ENCODE assay signal across 8 cellular contexts in the genomic region with DNA sequence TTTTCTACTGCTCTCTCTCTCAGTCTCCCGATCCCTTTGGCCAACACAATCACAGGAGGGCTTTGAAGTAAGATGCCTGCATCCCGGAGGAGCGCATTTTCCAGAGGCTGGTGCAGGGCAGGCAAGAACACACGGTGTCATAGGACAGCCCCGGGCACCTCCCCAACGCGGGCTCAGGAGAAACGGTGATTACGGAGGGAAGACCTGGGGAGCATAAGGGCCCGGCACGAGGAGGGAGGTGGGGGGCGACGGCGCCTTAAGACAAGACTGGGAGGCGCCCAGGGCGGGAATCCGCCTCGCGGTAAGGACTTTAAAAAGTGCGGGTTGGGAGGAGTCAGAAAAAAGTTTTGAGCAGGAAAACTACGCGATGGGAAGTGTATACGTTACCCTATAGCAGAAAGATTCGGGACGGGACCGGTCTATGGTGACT. TPM values are rescaled to one million over a fixed set of nuclear protein-coding genes. Genes with fewer than 3 reads are reported as not detected.
DNase-seq lines count a peak whose midpoint lies in the region; ATAC-seq and TF ChIP-seq lines count a peak whose summit lies in the region.

No MANE protein-coding gene starts in this region.

- TF ChIP-seq POLR2A in IMR-90 (IDR thresholded peaks at IDR 0.05; ENCODE audit: low read depth, low read length): no peak

- in situ Hi-C loops in IMR-90 (cut with MboI; ENCODE audit: low sequenced_read_pairs): no loop called here

- TF ChIP-seq CTCF in CD8-positive, alpha-beta T cell (IDR thresholded peaks at IDR 0.05): no peak
- TF ChIP-seq CTCF in IMR-90 (conservative IDR thresholded peaks at IDR 0.05; ENCODE audit: low read depth, low read length) (no peak), fibroblast of villous mesenchyme (IDR thresholded peaks at IDR 0.05; ENCODE audit: insufficient read depth, low read depth, low read length) (no peak), osteocyte (IDR thresholded peaks at IDR 0.05) (no peak)
- TF ChIP-seq CTCF in activated CD8-positive, alpha-beta T cell treated with anti-CD3 and anti-CD28 coated beads for 36 hours (IDR thresholded peaks at IDR 0.05): no peak

- H3K4me2 ChIP-seq in IMR-90 (ENCODE audit: low read depth, low read length): peak overlapping the region; percentile 51

- H3K4me1 ChIP-seq in CD8-positive, alpha-beta T cell (ENCODE audit: insufficient read depth, low read length): peaks cover 7% of the 10 kb centered on the region
- no peaks in the 10 kb centered on the region for H3K4me1 ChIP-seq in IMR-90 (ENCODE audit: control insufficient read depth, insufficient read depth, low read length)

- peak overlapping the region; percentile 73 for H3K4ac ChIP-seq in IMR-90 (ENCODE audit: low read depth, low read length)

- peak overlapping the region; percentile 54 for H4K91ac ChIP-seq in IMR-90 (ENCODE audit: insufficient read depth, low read depth, low read length)

- no peaks in the 10 kb centered on the region for H3K9me1 ChIP-seq in IMR-90 (ENCODE audit: insufficient read depth, low read length)

- POLR2A ChIA-PET in CD8-positive, alpha-beta T cell (lab: Charles Lee): no interaction called here
- POLR2A ChIA-PET in IMR-90 (lab: Charles Lee; ENCODE audit: unreplicated experiment): no interaction called here
- POLR2A ChIA-PET in activated CD8-positive, alpha-beta T cell treated with anti-CD3 and anti-CD28 coated beads for 36 hours (lab: Charles Lee): no interaction called here

- no peak overlapping the region for H4K5ac ChIP-seq in IMR-90 (ENCODE audit: low read depth, low read length)

- no peaks in the 10 kb centered on the region for H3K27me3 Mint-ChIP-seq in CD8-positive, alpha-beta T cell (ENCODE audit: low read depth)
- H3K27me3 Mint-ChIP-seq in activated CD8-positive, alpha-beta T cell treated with anti-CD3 and anti-CD28 coated beads for 36 hours: no peaks in the 10 kb centered on the region
- H3K27me3 Mint-ChIP-seq in osteocyte (ENCODE audit: unreplicated experiment): no peaks in the 10 kb centered on the region

- peak overlapping the region; percentile 81; the same call in 1 of the 2 replicates for H3K56ac ChIP-seq in IMR-90 (ENCODE audit: extremely low read depth, insufficient read depth, low read length)

- TF ChIP-seq RAD21 in IMR-90 (IDR thresholded peaks at IDR 0.05; ENCODE audit: low read length): no peak

- peak; percentile 30 for ATAC-seq in CD8-positive, alpha-beta T cell
- peak; percentile 28 for ATAC-seq in GM19438 (IDR thresholded peaks at IDR 0.05; ENCODE audit: low read depth, unreplicated experiment)
- ATAC-seq in IMR-90 (ENCODE audit: low read depth): peak; percentile 57
- peak; percentile 40 for ATAC-seq in activated CD8-positive, alpha-beta T cell treated with anti-CD3 and anti-CD28 coated beads for 36 hours
- ATAC-seq in GM21367 (IDR thresholded peaks at IDR 0.05; ENCODE audit: unreplicated experiment): no peak
- no peak for ATAC-seq in HG02840 (IDR thresholded peaks at IDR 0.05; ENCODE audit: low FRiP score, unreplicated experiment)

- peaks cover under 1% of the 10 kb centered on the region for H3K9me3 ChIP-seq in CD8-positive, alpha-beta T cell (ENCODE audit: low read length)
- H3K9me3 ChIP-seq in IMR-90 (ENCODE audit: control insufficient read depth, insufficient read depth, low read length): peaks cover 5% of the 10 kb centered on the region

- dilution Hi-C loops in IMR-90 (cut with HindIII; ENCODE audit: low sequenced_read_pairs, unreplicated experiment): no loop called here

- H3K27ac ChIP-seq in CD8-positive, alpha-beta T cell (ENCODE audit: low read depth, low read length): peak overlapping the region; percentile 66
- peak overlapping the region; percentile 62; the same call in 1 of the 2 replicates for H3K27ac ChIP-seq in IMR-90 (ENCODE audit: insufficient read depth, low read length)

- no peak overlapping the region for H2BK20ac ChIP-seq in IMR-90 (ENCODE audit: low read depth, low read length)

- BruUV-seq in IMR-90 (replicated peaks; lab: Mats Ljungman, UMichigan): no TSS peak

- CTCF ChIA-PET in CD8-positive, alpha-beta T cell (lab: Charles Lee): no interaction called here
- CTCF ChIA-PET in IMR-90 (lab: Yijun Ruan, JAX): no interaction called here
- CTCF ChIA-PET in activated CD8-positive, alpha-beta T cell treated with anti-CD3 and anti-CD28 coated beads for 36 hours (lab: Charles Lee): no interaction called here

- peak overlapping the region; percentile 95 for H3K4me3 Mint-ChIP-seq in CD8-positive, alpha-beta T cell
- peak overlapping the region; percentile 94 for H3K4me3 Mint-ChIP-seq in activated CD8-positive, alpha-beta T cell treated with anti-CD3 and anti-CD28 coated beads for 36 hours
- H3K4me3 Mint-ChIP-seq in osteocyte (ENCODE audit: unreplicated experiment): peak overlapping the region; percentile 92

- intact Hi-C loops in CD8-positive, alpha-beta T cell (cut with DNase I, micrococcal nuclease): loop anchor here (1.0 to 5.0 kb wide), 13 partner anchors 19 to 925 kb away; a partner anchor contains a TSS
- intact Hi-C loops in IMR-90 (cut with micrococcal nuclease): loop anchor here (2.0 kb wide), 1 partner anchor 83 kb away; no protein-coding TSS in a partner anchor
- intact Hi-C loops in activated CD8-positive, alpha-beta T cell treated with anti-CD3 and anti-CD28 coated beads for 36 hours (cut with micrococcal nuclease): no loop called here

- H3K23ac ChIP-seq in IMR-90 (ENCODE audit: low read depth, low read length): peak overlapping the region; percentile 67; the same call in 1 of the 2 replicates

- peak in 3 of 7 experiments; percentile 2 to 15 (median 6) for DNase-seq in CD8-positive, alpha-beta T cell
- DNase-seq in IMR-90: peak; percentile 20
- peak; percentile 41 for DNase-seq in activated CD8-positive, alpha-beta T cell treated with anti-CD3 and anti-CD28 coated beads for 36 hours
- DNase-seq in fibroblast of villous mesenchyme (ENCODE audit: low read depth): peak; percentile 32
- DNase-seq in osteocyte (ENCODE audit: extremely low spot score, unreplicated experiment): no peak

- H4K20me1 ChIP-seq in IMR-90 (ENCODE audit: insufficient read depth, low read length): no peaks in the 10 kb centered on the region

- H2BK15ac ChIP-seq in IMR-90 (ENCODE audit: low read depth, low read length): peak overlapping the region; percentile 53; the same call in 1 of the 3 replicates

- peak overlapping the region; percentile 73 for H2AK9ac ChIP-seq in IMR-90 (replicated peaks; ENCODE audit: low read depth, low read length, poor library complexity)

- 0% methylated on average over 6 of the region's 26 CpGs; no CpG with 5 or more reads in 1 of the 2 experiments for WGBS in IMR-90 (ENCODE audit: extremely low coverage in 2 of 2, insufficient read length in 1 of 2), 2 experiments

- no peak overlapping the region for H3K18ac ChIP-seq in IMR-90 (ENCODE audit: low read depth, low read length)

- peak overlapping the region; percentile 69 for H3K14ac ChIP-seq in IMR-90 (replicated peaks; ENCODE audit: low read depth, low read length)

- H3K4me3 ChIP-seq in CD8-positive, alpha-beta T cell (ENCODE audit: low read depth, low read length): peak overlapping the region; percentile 91
- peak overlapping the region; percentile 74 for H3K4me3 ChIP-seq in IMR-90 (ENCODE audit: insufficient read depth, low read depth, low read length)
- peak overlapping the region; percentile 92 for H3K4me3 ChIP-seq in fibroblast of villous mesenchyme (ENCODE audit: low read depth, low read length)

- H3K9ac ChIP-seq in IMR-90 (ENCODE audit: low read depth, low read length): peak overlapping the region; percentile 73

- H3K36me3 Mint-ChIP-seq in CD8-positive, alpha-beta T cell: peaks cover 18% of the 10 kb centered on the region
- H3K36me3 Mint-ChIP-seq in activated CD8-positive, alpha-beta T cell treated with anti-CD3 and anti-CD28 coated beads for 36 hours (ENCODE audit: low read depth): peaks cover 17% of the 10 kb centered on the region
- peaks cover 9% of the 10 kb centered on the region for H3K36me3 Mint-ChIP-seq in osteocyte (ENCODE audit: unreplicated experiment)

- peak overlapping the region; percentile 94 for H2AFZ ChIP-seq in IMR-90 (replicated peaks; ENCODE audit: low read length, poor library complexity)

- H3K27ac Mint-ChIP-seq in CD8-positive, alpha-beta T cell: peak overlapping the region; percentile 93
- H3K27ac Mint-ChIP-seq in activated CD8-positive, alpha-beta T cell treated with anti-CD3 and anti-CD28 coated beads for 36 hours: peak overlapping the region; percentile 94
- peak overlapping the region; percentile 93 for H3K27ac Mint-ChIP-seq in osteocyte (ENCODE audit: unreplicated experiment)

- H3K9me3 Mint-ChIP-seq in CD8-positive, alpha-beta T cell: peaks cover 2% of the 10 kb centered on the region
- peaks cover 5% of the 10 kb centered on the region for H3K9me3 Mint-ChIP-seq in activated CD8-positive, alpha-beta T cell treated with anti-CD3 and anti-CD28 coated beads for 36 hours
- H3K9me3 Mint-ChIP-seq in osteocyte (ENCODE audit: unreplicated experiment): peaks cover 3% of the 10 kb centered on the region

- H2BK120ac ChIP-seq in IMR-90 (ENCODE audit: low read depth, low read length): no peak overlapping the region

- no peak overlapping the region for H2AK5ac ChIP-seq in IMR-90 (ENCODE audit: low read depth, low read length)

- H3K36me3 ChIP-seq in CD8-positive, alpha-beta T cell (ENCODE audit: insufficient read depth, low read length): no peaks in the 10 kb centered on the region
- peaks cover 3% of the 10 kb centered on the region for H3K36me3 ChIP-seq in IMR-90 (ENCODE audit: control insufficient read depth, insufficient read depth, low read length)

- no peaks in the 10 kb centered on the region for H3K27me3 ChIP-seq in CD8-positive, alpha-beta T cell (ENCODE audit: insufficient read depth, low read length)
- no peaks in the 10 kb centered on the region for H3K27me3 ChIP-seq in IMR-90 (ENCODE audit: control insufficient read depth, insufficient read depth, low read length)

- H4K8ac ChIP-seq in IMR-90 (ENCODE audit: low read depth in 2 of 2, low read length in 2 of 2): peak overlapping the region; percentile 81 to 94

- no peak overlapping the region for H2BK5ac ChIP-seq in IMR-90 (ENCODE audit: low read depth, low read length, poor library complexity, severe bottlenecking)

- peaks cover 29% of the 10 kb centered on the region for H3K4me1 Mint-ChIP-seq in CD8-positive, alpha-beta T cell (ENCODE audit: low read depth)
- H3K4me1 Mint-ChIP-seq in activated CD8-positive, alpha-beta T cell treated with anti-CD3 and anti-CD28 coated beads for 36 hours (ENCODE audit: low read depth): peaks cover 25% of the 10 kb centered on the region
- peaks cover 18% of the 10 kb centered on the region for H3K4me1 Mint-ChIP-seq in osteocyte (ENCODE audit: unreplicated experiment)

- peaks cover 4 to 8% of the 10 kb centered on the region in 2 experiments; a peak in 2 of 4 replicates for H3K79me1 ChIP-seq in IMR-90 (ENCODE audit: low read depth in 1 of 2, low read length in 2 of 2)

RNA-seq across cellular contexts. Expression of a gene that starts 18.7 kb away (rescaled TPM):
- 1 to 10 TPM; 4.5 to 4.9 TPM for total RNA-seq in CD8-positive, alpha-beta T cell
- total RNA-seq in IMR-90 (2012; rRNA removed) (6.1 TPM in 2 replicates), fibroblast of villous mesenchyme (1.9 and 4.7 TPM in 2 replicates), osteocyte (3.2 and 4.0 TPM in 2 replicates)
- 0.50 and 0.82 TPM in 2 replicates for polyA plus RNA-seq in IMR-90 (2012; rRNA removed)
- polyA plus RNA-seq in IMR-90 (2012; cell fraction: cytosol; rRNA removed): 0.10 and 0.15 TPM in 2 replicates
- 0.18 and 2.2 TPM in 2 replicates for polyA plus RNA-seq in IMR-90 (2012; cell fraction: nucleus; rRNA removed; ENCODE audit: low replicate concordance)
- 1 to 10 TPM; 4.5 to 4.8 TPM for total RNA-seq in activated CD8-positive, alpha-beta T cell treated with anti-CD3 and anti-CD28 coated beads for 36 hours

RNA-seq across cellular contexts. Expression of a gene that starts 20.7 kb away (rescaled TPM):
- 1 to 10 TPM; 5.9 to 6.4 TPM for total RNA-seq in CD8-positive, alpha-beta T cell
- 10.0 and 12.0 TPM in 2 replicates for total RNA-seq in IMR-90 (2012; rRNA removed)
- 1.2 and 1.6 TPM in 2 replicates for polyA plus RNA-seq in IMR-90 (2012; rRNA removed)
- polyA plus RNA-seq in IMR-90 (2012; cell fraction: cytosol; rRNA removed): 0.37 and 0.43 TPM in 2 replicates
- 0.38 and 2.2 TPM in 2 replicates for polyA plus RNA-seq in IMR-90 (2012; cell fraction: nucleus; rRNA removed; ENCODE audit: low replicate concordance)
- total RNA-seq in activated CD8-positive, alpha-beta T cell treated with anti-CD3 and anti-CD28 coated beads for 36 hours: 10 to 100 TPM; 10.2 to 12.6 TPM
- 4.5 and 11.7 TPM in 2 replicates for total RNA-seq in fibroblast of villous mesenchyme
- total RNA-seq in osteocyte: 9.0 and 10.6 TPM in 2 replicates

RNA-seq across cellular contexts. Expression of a gene that starts 44.5 kb away (rescaled TPM):
- total RNA-seq in CD8-positive, alpha-beta T cell: 1 to 10 TPM; 5.5 to 9.5 TPM
- 4.7 and 5.0 TPM in 2 replicates for total RNA-seq in IMR-90 (2012; rRNA removed)
- polyA plus RNA-seq in IMR-90 (2012; rRNA removed): 1.9 and 3.4 TPM in 2 replicates
- 1.2 and 1.5 TPM in 2 replicates for polyA plus RNA-seq in IMR-90 (2012; cell fraction: cytosol; rRNA removed)
- polyA plus RNA-seq in IMR-90 (2012; cell fraction: nucleus; rRNA removed; ENCODE audit: low replicate concordance): 4.1 and 10.8 TPM in 2 replicates
- 1 to 10 TPM; 7.0 to 9.4 TPM for total RNA-seq in activated CD8-positive, alpha-beta T cell treated with anti-CD3 and anti-CD28 coated beads for 36 hours
- 6.4 and 18.6 TPM in 2 replicates for total RNA-seq in fibroblast of villous mesenchyme
- 18.7 and 20.1 TPM in 2 replicates for total RNA-seq in osteocyte

Comparison
In these comparisons a context has a peak if more than half of its experiments do, and no peak if none do; other contexts are left out.
1. ATAC-seq: peak in CD8-positive, alpha-beta T cell (single experiment), GM19438 (single experiment), IMR-90 (single experiment) and activated CD8-positive, alpha-beta T cell treated with anti-CD3 and anti-CD28 coated beads for 36 hours (single experiment); none in GM21367 (single experiment) and HG02840 (single experiment).
2. Peak in every context shown above with its lines, with median percentiles within 50 percentile points of each other: H3K4me3 ChIP-seq, H3K27ac Mint-ChIP-seq and H3K4me3 Mint-ChIP-seq.